Comparison of ENCODE assay signal across 8 cellular contexts in genomic region chr2:222655406-222655747, GRCh38. TPM values are rescaled to one million over a fixed set of nuclear protein-coding genes. Genes with fewer than 3 reads are reported as not detected.
DNase-seq lines count a peak whose midpoint lies in the region; ATAC-seq and TF ChIP-seq lines count a peak whose summit lies in the region.

No MANE protein-coding gene starts in this region.

- H3K27me3 Mint-ChIP-seq in CD14-positive monocyte (ENCODE audit: low read depth in 3 of 3) (peaks cover 0 to 3% (median 0%) of the 10 kb centered on the region in 3 donors), neural crest cell (ENCODE audit: low read depth) (no peaks in the 10 kb centered on the region)

- H3K4me1 Mint-ChIP-seq in CD14-positive monocyte: peaks cover 40% of the 10 kb centered on the region
- H3K4me1 Mint-ChIP-seq in neural crest cell: peaks cover 27% of the 10 kb centered on the region

- H3K9me3 Mint-ChIP-seq in CD14-positive monocyte (no peaks in the 10 kb centered on the region), neural crest cell (no peaks in the 10 kb centered on the region)

- intact Hi-C loops in CD14-positive monocyte (cut with micrococcal nuclease) (no loop called here), sciatic nerve (cut with DNase I) (no loop called here)

- peak; percentile 9 for ATAC-seq in GM19372 (IDR thresholded peaks at IDR 0.05; ENCODE audit: low read depth, unreplicated experiment)
- peak; percentile 14 for ATAC-seq in HG03521 (IDR thresholded peaks at IDR 0.05; ENCODE audit: unreplicated experiment)
- ATAC-seq in GM21619 (IDR thresholded peaks at IDR 0.05; ENCODE audit: unreplicated experiment): no peak
- ATAC-seq in sciatic nerve: no peak

- peak overlapping the region; percentile 86 for H3K4me3 ChIP-seq in epithelial cell of proximal tubule (ENCODE audit: low read depth, low read length)

- peak overlapping the region; percentile 97 to 99 (median 98) for H3K27ac Mint-ChIP-seq in CD14-positive monocyte
- peak overlapping the region; percentile 94 for H3K27ac Mint-ChIP-seq in neural crest cell (ENCODE audit: unreplicated experiment)

- TF ChIP-seq CTCF in CD14-positive monocyte (IDR thresholded peaks at IDR 0.05) (no peak), epithelial cell of proximal tubule (conservative IDR thresholded peaks at IDR 0.05; ENCODE audit: low read depth, low read length) (no peak), neural crest cell (conservative IDR thresholded peaks at IDR 0.05) (no peak)

- H3K36me3 Mint-ChIP-seq in CD14-positive monocyte (no peaks in the 10 kb centered on the region), neural crest cell (ENCODE audit: low read depth) (no peaks in the 10 kb centered on the region)

- no peak for DNase-seq in CD14-positive monocyte (ENCODE audit: low spot score)
- DNase-seq in SK-N-DZ (ENCODE audit: low spot score): peak; percentile 32
- DNase-seq in epithelial cell of proximal tubule (ENCODE audit: low read depth): no peak
- no peak for DNase-seq in neural crest cell (ENCODE audit: low read depth, low spot score)
- DNase-seq in sciatic nerve (ENCODE audit: low spot score): no peak

- H3K4me3 Mint-ChIP-seq in CD14-positive monocyte (peak overlapping the region; percentile 97 to 98), neural crest cell (peak overlapping the region; percentile 99)

RNA-seq across cellular contexts. Expression of gene FARSB, which starts 0.5 kb away (rescaled TPM):
- polyA plus RNA-seq in CD14-positive monocyte: 10 to 100 TPM in 1 of 2 donors, 1 to 10 TPM in 1; 8.4 to 10.9 TPM
- 37.8 and 43.6 TPM in 2 replicates for polyA plus RNA-seq in SK-N-DZ (2014; cell fraction: cytosol; rRNA removed)
- 20.1 and 21.1 TPM in 2 replicates for polyA plus RNA-seq in SK-N-DZ (2014; cell fraction: nucleus; rRNA removed)
- total RNA-seq in epithelial cell of proximal tubule (18.3 and 34.8 TPM in 2 replicates), neural crest cell (38.7 and 39.9 TPM in 2 replicates), sciatic nerve (16.4 TPM)

RNA-seq across cellular contexts. Expression of gene MOGAT1, which starts 16.1 kb away (rescaled TPM):
- not detected for polyA plus RNA-seq in CD14-positive monocyte
- 0.23 TPM in 1 of 2 replicates, not detected in the other for polyA plus RNA-seq in SK-N-DZ (2014; cell fraction: cytosol; rRNA removed)
- not detected in 2 replicates for polyA plus RNA-seq in SK-N-DZ (2014; cell fraction: nucleus; rRNA removed)
- total RNA-seq in epithelial cell of proximal tubule (not detected in 2 replicates), neural crest cell (0.30 TPM in 1 of 2 replicates, not detected in the other), sciatic nerve (0.45 TPM)

Comparison
In these comparisons a context has a peak if more than half of its experiments do, and no peak if none do; other contexts are left out.
1. ATAC-seq: peak in GM19372 (single experiment) and HG03521 (single experiment); none in GM21619 (single experiment) and sciatic nerve (single experiment).